In genomic region chr5:67246108-67246507, GRCh38 we compare ENCODE assay signal across 8 cellular contexts. TPM values are rescaled to one million over a fixed set of nuclear protein-coding genes. Genes with fewer than 3 reads are reported as not detected.
DNase-seq lines count a peak whose midpoint lies in the region; ATAC-seq, FAIRE-seq and TF ChIP-seq lines count a peak whose summit lies in the region.

No MANE protein-coding gene starts in this region.

- H3K4me2 ChIP-seq in Loucy (ENCODE audit: low read depth, low read length, poor library complexity, severe bottlenecking) (no peak overlapping the region), mesenchymal stem cell (ENCODE audit: low read length, poor library complexity, severe bottlenecking) (no peak overlapping the region)

- no peak overlapping the region for H2BK15ac ChIP-seq in mesenchymal stem cell (ENCODE audit: low read depth, poor library complexity, severe bottlenecking)

- no peak overlapping the region for H3K23ac ChIP-seq in mesenchymal stem cell (ENCODE audit: low read length in 2 of 2)

- H3K14ac ChIP-seq in mesenchymal stem cell (ENCODE audit: low read length in 2 of 2), result no peak overlapping the region

- FAIRE-seq in endometrium (lab: Jason Lieb, UNC), result peak; percentile 99

- H3K9me3 Mint-ChIP-seq in activated naive CD4-positive, alpha-beta T cell treated with anti-CD3 and anti-CD28 coated beads for 36 hours, result no peaks in the 10 kb centered on the region
- no peaks in the 10 kb centered on the region for H3K9me3 Mint-ChIP-seq in activated T-cell treated with anti-CD3 and anti-CD28 coated beads, Interleukin-2, amount 50 U/mL, for 4 hours

- DNase-seq in G401 (ENCODE audit: low spot score) (peak; percentile 90), RKO (ENCODE audit: low spot score) (peak; percentile 72), mesenchymal stem cell (peak; percentile 75)
- DNase-seq in activated naive CD4-positive, alpha-beta T cell treated with anti-CD3 and anti-CD28 coated beads for 36 hours, result no peak
- no peak for DNase-seq in activated T-cell treated with anti-CD3 and anti-CD28 coated beads, Interleukin-2, amount 50 U/mL, for 4 hours

- H2AFZ ChIP-seq in Loucy (ENCODE audit: low read length) (peak overlapping the region; percentile 10; the same call in 1 of the 2 replicates), mesenchymal stem cell (ENCODE audit: low read depth, low read length) (no peak overlapping the region)

- no peak overlapping the region for H3K4me3 Mint-ChIP-seq in activated naive CD4-positive, alpha-beta T cell treated with anti-CD3 and anti-CD28 coated beads for 36 hours
- no peak overlapping the region for H3K4me3 Mint-ChIP-seq in activated T-cell treated with anti-CD3 and anti-CD28 coated beads, Interleukin-2, amount 50 U/mL, for 4 hours

- H3K4me1 Mint-ChIP-seq in activated naive CD4-positive, alpha-beta T cell treated with anti-CD3 and anti-CD28 coated beads for 36 hours (ENCODE audit: low read depth), result peaks cover 8% of the 10 kb centered on the region
- H3K4me1 Mint-ChIP-seq in activated T-cell treated with anti-CD3 and anti-CD28 coated beads, Interleukin-2, amount 50 U/mL, for 4 hours (ENCODE audit: low read depth), result peaks cover 12% of the 10 kb centered on the region

- H3F3A ChIP-seq in Loucy (ENCODE audit: low read depth), result no peaks in the 10 kb centered on the region

- no peaks in the 10 kb centered on the region for H3K9me2 ChIP-seq in Loucy (replicated peaks; ENCODE audit: low read depth, low read length)

- H3K27ac ChIP-seq in mesenchymal stem cell (ENCODE audit: low read length, poor library complexity, severe bottlenecking), result no peak overlapping the region

- no peak overlapping the region for H2BK5ac ChIP-seq in mesenchymal stem cell (ENCODE audit: low read depth, low read length, poor library complexity, severe bottlenecking)

- no peak overlapping the region for H3K4ac ChIP-seq in mesenchymal stem cell (ENCODE audit: low read depth in 1 of 2, low read length in 2 of 2)

- H3K4me1 ChIP-seq in Loucy (ENCODE audit: insufficient read depth, low read length, poor library complexity, severe bottlenecking) (peaks cover 40% of the 10 kb centered on the region), mesenchymal stem cell (ENCODE audit: control insufficient read depth, insufficient read depth, low read depth, low read length) (no peaks in the 10 kb centered on the region)

- WGBS in mesenchymal stem cell, result 0% methylated on average over 1 of the region's 2 CpGs

- H3K18ac ChIP-seq in mesenchymal stem cell (ENCODE audit: low read depth in 1 of 2, low read length in 2 of 2), result no peak overlapping the region

- no peak overlapping the region for H4K91ac ChIP-seq in mesenchymal stem cell (ENCODE audit: low read length)

- no peaks in the 10 kb centered on the region for H3K9me3 ChIP-seq in Loucy (ENCODE audit: insufficient read depth, low read depth, low read length)
- no peaks in the 10 kb centered on the region for H3K9me3 ChIP-seq in mesenchymal stem cell (ENCODE audit: control insufficient read depth, low read length)

- H3K79me2 ChIP-seq in Loucy (ENCODE audit: insufficient read depth, low read length), result no peaks in the 10 kb centered on the region

- no peak overlapping the region for H4K8ac ChIP-seq in mesenchymal stem cell (ENCODE audit: low read length)

- no peak overlapping the region for H3K9ac ChIP-seq in Loucy (ENCODE audit: low read depth, low read length, poor library complexity, severe bottlenecking)
- H3K9ac ChIP-seq in mesenchymal stem cell (ENCODE audit: low read length), result no peak overlapping the region

- H3K4me3 ChIP-seq in Loucy (ENCODE audit: low read length, poor library complexity, severe bottlenecking) (no peak overlapping the region), mesenchymal stem cell (ENCODE audit: insufficient read depth in 1 of 2, low read depth in 1 of 2, low read length in 2 of 2) (no peak overlapping the region)

- H4K20me1 ChIP-seq in Loucy (ENCODE audit: insufficient read depth, low read length, poor library complexity, severe bottlenecking), result no peaks in the 10 kb centered on the region

- no peaks in the 10 kb centered on the region for H3K79me1 ChIP-seq in mesenchymal stem cell (replicated peaks; ENCODE audit: low read length, poor library complexity, severe bottlenecking)

- H3K36me3 ChIP-seq in Loucy (ENCODE audit: insufficient read depth, low read length) (no peaks in the 10 kb centered on the region), mesenchymal stem cell (ENCODE audit: control insufficient read depth in 1 of 2, insufficient read depth in 2 of 2, low read depth in 1 of 2, low read length in 2 of 2) (no peaks in the 10 kb centered on the region)

- no peaks in the 10 kb centered on the region for H3K27me3 ChIP-seq in Loucy (ENCODE audit: insufficient read depth, low read length, poor library complexity, severe bottlenecking)
- no peaks in the 10 kb centered on the region for H3K27me3 ChIP-seq in mesenchymal stem cell (ENCODE audit: control insufficient read depth in 1 of 2, insufficient read depth in 1 of 2, low read length in 2 of 2)

- H2BK120ac ChIP-seq in mesenchymal stem cell (ENCODE audit: low read depth, low read length), result no peak overlapping the region

- intact Hi-C loops in activated naive CD4-positive, alpha-beta T cell treated with anti-CD3 and anti-CD28 coated beads for 36 hours (cut with micrococcal nuclease), result loop anchor here (1.0 to 10.0 kb wide), 12 partner anchors 61 to 1761 kb away; no protein-coding TSS in a partner anchor

- H3K27ac Mint-ChIP-seq in activated naive CD4-positive, alpha-beta T cell treated with anti-CD3 and anti-CD28 coated beads for 36 hours, result no peak overlapping the region

- CTCF ChIA-PET in activated naive CD4-positive, alpha-beta T cell treated with anti-CD3 and anti-CD28 coated beads for 36 hours (lab: Charles Lee), result interaction anchor here (0.6 to 2.6 kb wide), 38 partner anchors 9 to 1716 kb away, joined by 3 to 13 read pairs (median 4); no protein-coding TSS in a partner anchor

- no peaks in the 10 kb centered on the region for H3K36me3 Mint-ChIP-seq in activated naive CD4-positive, alpha-beta T cell treated with anti-CD3 and anti-CD28 coated beads for 36 hours (ENCODE audit: low read depth)
- H3K36me3 Mint-ChIP-seq in activated T-cell treated with anti-CD3 and anti-CD28 coated beads, Interleukin-2, amount 50 U/mL, for 4 hours (ENCODE audit: insufficient read depth), result no peaks in the 10 kb centered on the region

- no peak for ATAC-seq in activated T-cell treated with anti-CD3 and anti-CD28 coated beads, Interleukin-2, amount 50 U/mL, for 4 hours
- ATAC-seq in HG03280 (IDR thresholded peaks at IDR 0.05; ENCODE audit: unreplicated experiment), result no peak

- peak; percentile 90 for TF ChIP-seq CTCF in Loucy (conservative IDR thresholded peaks at IDR 0.05; ENCODE audit: low read length)

- no peak overlapping the region for H2BK12ac ChIP-seq in mesenchymal stem cell (ENCODE audit: low read length in 2 of 2)

- H3K27me3 Mint-ChIP-seq in activated naive CD4-positive, alpha-beta T cell treated with anti-CD3 and anti-CD28 coated beads for 36 hours (ENCODE audit: low read depth), result no peaks in the 10 kb centered on the region
- H3K27me3 Mint-ChIP-seq in activated T-cell treated with anti-CD3 and anti-CD28 coated beads, Interleukin-2, amount 50 U/mL, for 4 hours (ENCODE audit: low read depth), result no peaks in the 10 kb centered on the region

- no peak overlapping the region for H2AK5ac ChIP-seq in mesenchymal stem cell (ENCODE audit: low read length, severe bottlenecking)

- in situ Hi-C loops in G401 (cut with HindIII; ENCODE audit: low sequenced_read_pairs), result no loop called here

RNA-seq across cellular contexts. Expression of gene CD180, which starts 49.5 kb away (rescaled TPM):
- total RNA-seq in G401 (2014; rRNA removed; shearing (Covaris generic)), result not detected in 2 replicates
- not detected for polyA plus RNA-seq in mesenchymal stem cell (2013, experiment 1 of 2)
- polyA plus RNA-seq in mesenchymal stem cell (2013, experiment 2 of 2), result not detected
- total RNA-seq in activated naive CD4-positive, alpha-beta T cell treated with anti-CD3 and anti-CD28 coated beads for 36 hours, result not detected
- under 1 TPM; 0.03 to 0.46 (median 0.05) TPM for total RNA-seq in activated T-cell treated with anti-CD3 and anti-CD28 coated beads, Interleukin-2, amount 50 U/mL, for 4 hours

Comparison
In these comparisons a context has a peak if more than half of its experiments do, and no peak if none do; other contexts are left out.
1. DNase-seq: peak in G401 (single experiment), RKO (single experiment) and mesenchymal stem cell (single experiment); none in activated naive CD4-positive, alpha-beta T cell treated with anti-CD3 and anti-CD28 coated beads for 36 hours (single experiment) and activated T-cell treated with anti-CD3 and anti-CD28 coated beads, Interleukin-2, amount 50 U/mL, for 4 hours (single experiment).